ENCODE assay signal across 21 cellular contexts in genomic region chr17:15232517-15232915, GRCh38. TPM values are rescaled to one million over a fixed set of nuclear protein-coding genes. Genes with fewer than 3 reads are reported as not detected.
DNase-seq lines count a peak whose midpoint lies in the region; ATAC-seq, FAIRE-seq and TF ChIP-seq lines count a peak whose summit lies in the region.
"Had no signal": no experiment of that assay in that cellular context is flagged by ENCODE, and none has a peak within 500 bp of the region (broad histone marks: within the 10 kb centered on the region; RNA-seq: fewer than 3 reads in every experiment).

No MANE protein-coding gene starts in this region.

- POLR2A ChIA-PET in K562 (lab: Yijun Ruan, JAX): no interaction called here

- no peak for TF ChIP-seq POLR2A in K562 (conservative IDR thresholded peaks at IDR 0.05)
- TF ChIP-seq POLR2A in adrenal gland (IDR thresholded peaks at IDR 0.05): no peak

- H3K36me3 ChIP-seq in K562 (ENCODE audit: control insufficient read depth, insufficient read depth, low read length) (peaks cover 10% of the 10 kb centered on the region; the same call in 1 of the 3 replicates), cardiac muscle cell (no peaks in the 10 kb centered on the region), trophoblast cell (ENCODE audit: control insufficient read depth in 1 of 2, insufficient read depth in 2 of 2, low read length in 2 of 2) (peaks cover 8 to 19% of the 10 kb centered on the region in 2 experiments), adrenal gland (replicated peaks in 1 of 2) (peaks cover 0 to 64% of the 10 kb centered on the region in 2 donors)
- H3K36me3 ChIP-seq: pancreas, SJCRH30 had no signal

- H3K9me1 ChIP-seq in K562 (ENCODE audit: control insufficient read depth, insufficient read depth, low read length): no peaks in the 10 kb centered on the region

- no peak; the same call in 1 of the 2 replicates for TF ChIP-seq EP300 in K562 (IDR thresholded peaks at IDR 0.05; ENCODE audit: low read length)

- H3K14ac ChIP-seq in trophoblast cell (ENCODE audit: low read length): no peak overlapping the region

- in situ Hi-C loops in K562 (cut with MboI): no loop called here

- TF ChIP-seq RAD21 in K562 (CRISPR knock-in tag; conservative IDR thresholded peaks at IDR 0.05 in 1 of 2, IDR thresholded peaks at IDR 0.05 in 1 of 2): no peak

- intact Hi-C loops in K562 (cut with micrococcal nuclease): loop anchor here (10.0 kb wide), 1 partner anchor 262 kb away; no protein-coding TSS in a partner anchor
- intact Hi-C loops in adrenal gland (cut with DNase I): no loop called here

- no peak overlapping the region for H2BK5ac ChIP-seq in trophoblast cell (ENCODE audit: low read depth, low read length, poor library complexity)

- no peak for TF ChIP-seq CTCF in K562 (IDR thresholded peaks at IDR 0.05 in 2 of 3, conservative IDR thresholded peaks at IDR 0.05 in 1 of 3; ENCODE audit: insufficient read depth in 2 of 3, low read depth in 1 of 3, low read length in 3 of 3)
- no peak for TF ChIP-seq CTCF in cardiac muscle cell (IDR thresholded peaks at IDR 0.05; ENCODE audit: low read depth, low read length)
- no peak for TF ChIP-seq CTCF in adrenal gland (IDR thresholded peaks at IDR 0.05)

- no peak overlapping the region for H4K12ac ChIP-seq in trophoblast cell (ENCODE audit: low read depth, low read length)

- peaks cover 4 to 49% of the 10 kb centered on the region in 2 experiments; a peak in 4 of 5 replicates for H3K4me1 ChIP-seq in K562 (replicated peaks in 1 of 2; ENCODE audit: control insufficient read depth in 2 of 2, insufficient read depth in 2 of 2, low read length in 2 of 2)
- H3K4me1 ChIP-seq in cardiac muscle cell (ENCODE audit: low read depth): peaks cover 29% of the 10 kb centered on the region
- peaks cover 0 to 7% of the 10 kb centered on the region in 2 experiments for H3K4me1 ChIP-seq in trophoblast cell (ENCODE audit: control insufficient read depth in 1 of 2, insufficient read depth in 2 of 2, low read length in 2 of 2)
- H3K4me1 ChIP-seq in adrenal gland (replicated peaks in 1 of 2): peaks cover 9 to 38% of the 10 kb centered on the region in 2 donors
- H3K4me1 ChIP-seq: A549, pancreas, SJCRH30 had no signal

- H3K79me1 ChIP-seq in trophoblast cell (ENCODE audit: low read length): no peaks in the 10 kb centered on the region

- no peak overlapping the region for H3K23ac ChIP-seq in trophoblast cell (ENCODE audit: low read length)

- FAIRE-seq in HTR-8/SVneo (lab: Jason Lieb, UNC): peak; percentile 62
- FAIRE-seq in K562 (lab: Jason Lieb, UNC): no peak
- FAIRE-seq: A549, G401.6, pancreas had no signal

- H2AK5ac ChIP-seq in trophoblast cell (ENCODE audit: low read length): no peak overlapping the region

- H3K4me3 ChIP-seq in K562: no peak overlapping the region
- no peak overlapping the region for H3K4me3 ChIP-seq in cardiac muscle cell
- H3K4me3 ChIP-seq in trophoblast cell (ENCODE audit: low read depth, low read length): no peak overlapping the region
- H3K4me3 ChIP-seq in adrenal gland: no peak overlapping the region
- H3K4me3 ChIP-seq: A549, pancreas, PC-9, SJCRH30, vagina had no signal

- CTCF ChIA-PET in K562 (lab: Yijun Ruan, JAX; ENCODE audit: low intra/inter-chr PET ratio): no interaction called here

- H4K91ac ChIP-seq in trophoblast cell (ENCODE audit: low read depth, low read length): no peak overlapping the region

- H3K27me3 ChIP-seq in K562 (ENCODE audit: control insufficient read depth in 2 of 2, insufficient read depth in 2 of 2, low read length in 2 of 2) (no peaks in the 10 kb centered on the region), cardiac muscle cell (no peaks in the 10 kb centered on the region), trophoblast cell (ENCODE audit: insufficient read depth, low read length) (no peaks in the 10 kb centered on the region), adrenal gland (no peaks in the 10 kb centered on the region)
- H3K27me3 ChIP-seq: pancreas, SJCRH30, vagina had no signal

- WGBS in K562 (ENCODE audit: insufficient coverage, low coverage, missing lambda C conversion rate): 0% methylated on average over 3 of the region's 3 CpGs
- no CpG with 5 or more reads among the region's 3 CpGs for WGBS in trophoblast cell (ENCODE audit: extremely low coverage, insufficient coverage, insufficient read length)
- WGBS in adrenal gland, 4 donors: 75 to 85% (median 78%) methylated on average over 3 of the region's 3 CpGs

- no peak overlapping the region for H3K9ac ChIP-seq in K562 (ENCODE audit: insufficient read depth in 1 of 2, low read depth in 2 of 2, low read length in 2 of 2)
- H3K9ac ChIP-seq in trophoblast cell (ENCODE audit: low read length): no peak overlapping the region

- peak overlapping the region; percentile 49; the same call in 1 of the 3 replicates for H3K27ac ChIP-seq in K562 (ENCODE audit: extremely low read depth, low read depth, low read length)
- peak overlapping the region; percentile 1 for H3K27ac ChIP-seq in cardiac muscle cell
- no peak overlapping the region for H3K27ac ChIP-seq in trophoblast cell (ENCODE audit: low read depth, low read length)
- H3K27ac ChIP-seq in adrenal gland: no peak overlapping the region
- H3K27ac ChIP-seq: A549, pancreas, PC-9, SJCRH30, vagina had no signal

- no TSS peak for BruUV-seq in K562 (replicated peaks; lab: Mats Ljungman, UMichigan)

- no peak overlapping the region for H2BK12ac ChIP-seq in trophoblast cell (ENCODE audit: low read length)

- peak; percentile 26; the same call in 1 of the 3 replicates for ATAC-seq in K562
- ATAC-seq in HG03442 (IDR thresholded peaks at IDR 0.05; ENCODE audit: unreplicated experiment): no peak
- no peak for ATAC-seq in HG02870 (IDR thresholded peaks at IDR 0.05; ENCODE audit: unreplicated experiment)
- ATAC-seq: natural killer cell treated with Interleukin-12 subunit alpha and Interleukin-12 subunit beta and Interleukin-15 and Interleukin-18, amount 100 ng/mL, for 72 hours; T-cell had no signal

- peak overlapping the region; percentile 6; the same call in 1 of the 2 replicates for H3K4me2 ChIP-seq in K562 (ENCODE audit: insufficient read depth, low read length)
- H3K4me2 ChIP-seq in trophoblast cell (ENCODE audit: low read length): no peak overlapping the region
- H3K4me2 ChIP-seq: A549, PC-9 had no signal

- H2AFZ ChIP-seq in K562 (ENCODE audit: low read depth, low read length) (no peak overlapping the region), trophoblast cell (ENCODE audit: insufficient read depth, low read length, poor library complexity) (no peak overlapping the region)
- H2AFZ ChIP-seq: PC-9 had no signal

- H3K79me2 ChIP-seq in K562 (ENCODE audit: control insufficient read depth, insufficient read depth, low read length) (peaks cover 2% of the 10 kb centered on the region; the same call in 1 of the 3 replicates), trophoblast cell (ENCODE audit: control insufficient read depth, insufficient read depth, low read length, poor library complexity) (no peaks in the 10 kb centered on the region)

- no peaks in the 10 kb centered on the region for H4K20me1 ChIP-seq in K562 (replicated peaks; ENCODE audit: control insufficient read depth, insufficient read depth, low read length)

- H3K9me3 ChIP-seq in K562 (replicated peaks; ENCODE audit: control insufficient read depth, insufficient read depth, low read depth, low read length) (no peaks in the 10 kb centered on the region), cardiac muscle cell (ENCODE audit: low read depth) (no peaks in the 10 kb centered on the region), trophoblast cell (ENCODE audit: insufficient read depth, low read depth, low read length) (no peaks in the 10 kb centered on the region), adrenal gland (replicated peaks in 1 of 3) (no peaks in the 10 kb centered on the region)
- H3K9me3 ChIP-seq: A549, pancreas, SJCRH30, vagina had no signal

- H4K8ac ChIP-seq in trophoblast cell (ENCODE audit: low read depth, low read length): no peak overlapping the region

- H2BK120ac ChIP-seq in trophoblast cell (ENCODE audit: insufficient read depth, low read length, poor library complexity): no peak overlapping the region

- no peak overlapping the region for H3K18ac ChIP-seq in trophoblast cell (ENCODE audit: low read length)

- no peak for DNase-seq in HTR-8/SVneo (ENCODE audit: insufficient read length, low spot score)
- DNase-seq in K562 (ENCODE audit: extremely low read depth in 1 of 4, low spot score in 3 of 4): peak in 2 of 4 experiments; percentile 51 to 59
- peak in 1 of 2 donors; percentile 51 for DNase-seq in cardiac muscle cell (ENCODE audit: low read depth in 1 of 2, low spot score in 1 of 2)
- peak; percentile 10 to 54 for DNase-seq in trophoblast cell
- DNase-seq in adrenal gland: no peak
- no peak for DNase-seq in NCI-H1930 (lab: John Stamatoyannopoulos, UW)
- DNase-seq: CD8-positive, alpha-beta memory T cell; KG1; MM.1S; NCI-H1417 treated with DMSO at 0.1 percent for 48 hours; NK-92 treated with Interleukin-12 subunit alpha and Interleukin-12 subunit beta, amount 100 ng/mL, for 24 hours; pancreas; PC-9; T-cell had no signal

- no peak overlapping the region for H3K4ac ChIP-seq in trophoblast cell (ENCODE audit: low read depth, low read length)

TF ChIP-seq in K562, 482 proteins besides CTCF, POLR2A, EP300 and RAD21 (continues in another document):
- no peak for TF ChIP-seq MXI1 (IDR thresholded peaks at IDR 0.05; ENCODE audit: low read depth, low read length)
- peak; percentile 42; the same call in 1 of the 2 replicates for TF ChIP-seq NFIC (IDR thresholded peaks at IDR 0.05)

RNA-seq across cellular contexts. Expression of gene PMP22, which starts 32.6 kb away (rescaled TPM):
- total RNA-seq in K562 (2011; cell fraction: chromatin; rRNA removed; ENCODE audit: low replicate concordance): 25.4 and 26.0 TPM in 2 replicates
- 30.4 and 30.5 TPM in 2 replicates for total RNA-seq in K562 (2011; cell fraction: nucleolus; rRNA removed)
- total RNA-seq in K562 (2011; cell fraction: nucleoplasm; rRNA removed): 33.2 and 46.4 TPM in 2 replicates
- total RNA-seq in K562 (2014; rRNA removed) (12.6 and 17.9 TPM in 2 replicates), K562 (2014; rRNA removed; fragmentation: Illumina TruSeq; extraction: Trizol) (22.5 and 25.2 TPM in 2 replicates), K562 (2015; rRNA removed; fragmentation: Illumina TruSeq; extraction: Trizol) (28.7 and 29.1 TPM in 2 replicates), K562 (2021) (25.8 and 26.1 TPM in 2 replicates), cardiac muscle cell (13.9 and 22.4 TPM in 2 replicates), adrenal gland (100 to 1,000 TPM in 2 of 8 donors, 10 to 100 TPM in 6; 35.7 to 142 (median 91.7) TPM)
- polyA plus RNA-seq in K562 (2011; rRNA removed) (24.8 and 29.8 TPM in 2 replicates), K562 (2014; fragmentation: Illumina TruSeq; extraction: Trizol) (38.4 and 45.2 TPM in 2 replicates), K562 (2014; fragmentation: Nextera tagmentation; extraction: Ambion mirVana) (10 to 100 TPM; 54.4 to 62.3 TPM), K562 (2014; rRNA removed) (22.6 and 27.4 TPM in 2 replicates), cardiac muscle cell (33.7 and 43.0 TPM in 2 replicates), adrenal gland (10 to 100 TPM; 17.1 to 54.1 (median 45.6) TPM)
- 33.2 and 43.8 TPM in 2 replicates for polyA plus RNA-seq in K562 (2011; cell fraction: cytosol; rRNA removed)
- 11.7 and 16.0 TPM in 2 replicates for polyA plus RNA-seq in K562 (2011; cell fraction: nucleus; rRNA removed)
- polyA plus RNA-seq in K562 (2012): 35.9 and 60.1 TPM in 2 replicates
- 44.8 and 48.5 TPM in 2 replicates for polyA minus RNA-seq in K562 (2011; rRNA and poly(A)+ RNA removed)
- 17.1 and 33.0 TPM in 2 replicates for polyA minus RNA-seq in K562 (2011; cell fraction: cytosol; rRNA and poly(A)+ RNA removed)
- 6.5 and 15.4 TPM in 2 replicates for polyA minus RNA-seq in K562 (2011; cell fraction: nucleus; rRNA and poly(A)+ RNA removed)
- 66.8 and 70.1 TPM in 2 replicates for polyA plus RNA-seq in trophoblast cell (2013)
- polyA plus RNA-seq: CD8-positive, alpha-beta memory T cell had no signal

Comparison
In these comparisons a context has a peak if more than half of its experiments do, and no peak if none do; other contexts are left out.
1. DNase-seq: peak in trophoblast cell (2 of 2); none in HTR-8/SVneo (single experiment), adrenal gland (0 of 7) and NCI-H1930 (0 of 2).
2. H3K27ac ChIP-seq: peak in K562 (single experiment) and cardiac muscle cell (single experiment); none in trophoblast cell (single experiment) and adrenal gland (0 of 5).